Comparison of ENCODE assay signal across 8 cellular contexts in the genomic region with DNA sequence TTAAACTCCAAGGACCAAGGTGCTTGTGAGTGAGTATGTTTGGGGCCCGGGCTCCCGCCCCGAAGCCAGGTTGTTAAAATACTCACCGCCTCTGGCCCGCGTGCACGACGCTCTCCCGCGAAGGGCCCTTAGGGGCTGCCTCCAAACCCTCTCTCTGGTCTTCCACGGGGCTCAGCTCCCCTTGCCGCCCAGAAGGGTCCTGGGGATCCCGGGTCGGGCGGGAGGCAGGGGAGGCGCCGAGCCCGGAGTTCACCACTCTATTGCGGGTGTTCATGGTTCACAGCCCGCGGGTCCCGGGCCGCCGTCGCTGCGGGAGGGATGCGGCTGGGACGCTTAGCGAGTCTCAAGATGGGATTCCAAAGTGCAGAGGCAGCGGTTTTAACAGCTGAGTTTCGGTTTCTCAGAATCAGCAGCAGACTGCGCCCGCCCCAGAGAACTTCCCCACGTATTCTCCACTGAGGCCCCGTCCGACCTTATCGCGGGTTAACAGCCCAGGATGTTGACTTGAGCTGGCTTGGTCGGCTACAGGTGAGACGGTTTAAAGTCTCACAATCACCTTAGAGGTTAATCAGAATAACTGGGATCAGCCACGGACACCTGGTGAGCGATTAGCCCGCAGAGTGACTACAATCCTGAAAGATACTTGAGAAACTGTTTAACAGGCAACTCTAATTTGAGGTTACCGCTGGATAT. TPM values are rescaled to one million over a fixed set of nuclear protein-coding genes. Genes with fewer than 3 reads are reported as not detected.
DNase-seq lines count a peak whose midpoint lies in the region; ATAC-seq and TF ChIP-seq lines count a peak whose summit lies in the region.

A gene with protein sequence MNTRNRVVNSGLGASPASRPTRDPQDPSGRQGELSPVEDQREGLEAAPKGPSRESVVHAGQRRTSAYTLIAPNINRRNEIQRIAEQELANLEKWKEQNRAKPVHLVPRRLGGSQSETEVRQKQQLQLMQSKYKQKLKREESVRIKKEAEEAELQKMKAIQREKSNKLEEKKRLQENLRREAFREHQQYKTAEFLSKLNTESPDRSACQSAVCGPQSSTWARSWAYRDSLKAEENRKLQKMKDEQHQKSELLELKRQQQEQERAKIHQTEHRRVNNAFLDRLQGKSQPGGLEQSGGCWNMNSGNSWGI (minus strand): TSS at position 350 of the 693 bp plus-strand sequence. CDS start 76 bp downstream, at position 274.

- no peaks in the 10 kb centered on the region for H3K36me3 ChIP-seq in BLaER1
- no peaks in the 10 kb centered on the region for H3K36me3 ChIP-seq in kidney epithelial cell (ENCODE audit: control insufficient read depth, insufficient read depth, low read length)

- peak within 1 kb of the TSS; percentile 65 for H3K4me3 ChIP-seq in BLaER1
- H3K4me3 ChIP-seq in cardiac fibroblast (replicated peaks in 1 of 2; ENCODE audit: low read depth in 2 of 2, low read length in 2 of 2) = peak within 1 kb of the TSS; percentile 52 to 56
- H3K4me3 ChIP-seq in kidney epithelial cell (ENCODE audit: low read depth, low read length) = peak within 1 kb of the TSS; percentile 57

- peaks cover 57% of the 10 kb centered on the region for H3K4me1 Mint-ChIP-seq in activated B cell treated with CpG ODN at 0.5 μM for 24 hours

- no peaks in the 10 kb centered on the region for H3K9me3 Mint-ChIP-seq in activated B cell treated with CpG ODN at 0.5 μM for 24 hours

- CTCF ChIA-PET in activated B cell treated with CpG ODN at 0.5 μM for 24 hours (lab: Charles Lee) = interaction anchor here (0.6 to 7.9 kb wide), 6 partner anchors 20 to 124 kb away, joined by 3 to 49 read pairs (median 4); no protein-coding TSS in a partner anchor

- ATAC-seq in GM19452 (IDR thresholded peaks at IDR 0.05; ENCODE audit: unreplicated experiment) (peak; percentile 76), HG03565 (IDR thresholded peaks at IDR 0.05; ENCODE audit: unreplicated experiment) (peak; percentile 51), activated B cell treated with CpG ODN at 0.5 μM for 24 hours (ENCODE audit: low read depth) (peak; percentile 85)

- H3K4me3 Mint-ChIP-seq in activated B cell treated with CpG ODN at 0.5 μM for 24 hours = peak within 1 kb of the TSS; percentile 92

- no peaks in the 10 kb centered on the region for H3K9me3 ChIP-seq in BLaER1

- peaks cover 5% of the 10 kb centered on the region for H3K36me3 Mint-ChIP-seq in activated B cell treated with CpG ODN at 0.5 μM for 24 hours (ENCODE audit: low read depth)

- POLR2A ChIA-PET in activated B cell treated with CpG ODN at 0.5 μM for 24 hours (lab: Charles Lee) = interaction anchor here (0.6 to 3.0 kb wide), 23 partner anchors 8 to 1150 kb away, joined by 3 to 50 read pairs (median 8); a partner anchor contains a TSS

- peak within 1 kb of the TSS; percentile 99 for H3K27ac Mint-ChIP-seq in activated B cell treated with CpG ODN at 0.5 μM for 24 hours

- peaks cover 26% of the 10 kb centered on the region for H3K4me1 ChIP-seq in BLaER1

- TF ChIP-seq CTCF in activated B cell treated with CpG ODN at 0.5 μM for 24 hours (IDR thresholded peaks at IDR 0.05) = no peak
- TF ChIP-seq CTCF in cardiac fibroblast (IDR thresholded peaks at IDR 0.05; ENCODE audit: low read depth, low read length) = no peak
- TF ChIP-seq CTCF in kidney epithelial cell (IDR thresholded peaks at IDR 0.05; ENCODE audit: insufficient read depth, low read length, poor library complexity, severe bottlenecking) = no peak

- H3K27me3 Mint-ChIP-seq in activated B cell treated with CpG ODN at 0.5 μM for 24 hours = no peaks in the 10 kb centered on the region

- DNase-seq in activated B cell treated with CpG ODN at 0.5 μM for 24 hours (peak; percentile 69), cardiac fibroblast (ENCODE audit: low read depth in 2 of 2) (peak; percentile 74 to 78), kidney epithelial cell (ENCODE audit: low read depth) (no peak), NCI-H1092 (lab: John Stamatoyannopoulos, UW) (no peak)
- peak; percentile 29 to 65 (median 48) for DNase-seq in stimulated activated CD4-positive, alpha-beta T cell treated with anti-CD3 and anti-CD28 coated beads, Interleukin-1b, Interleukin-23, amount 100 ng/mL, for 24 hours (ENCODE audit: low read depth in 4 of 4, low spot score in 1 of 4)

- intact Hi-C loops in activated B cell treated with CpG ODN at 0.5 μM for 24 hours (cut with micrococcal nuclease) = loop anchor here (1.0 to 5.0 kb wide), 8 partner anchors 8 to 1585 kb away; a partner anchor contains a TSS

- peak within 1 kb of the TSS; percentile 42; the same call in 1 of the 2 replicates for H3K27ac ChIP-seq in BLaER1

- no peaks in the 10 kb centered on the region for H4K20me1 ChIP-seq in BLaER1

- H3K9ac ChIP-seq in BLaER1 = peak within 1 kb of the TSS; percentile 42

- H3K4me2 ChIP-seq in BLaER1 = peak within 1 kb of the TSS; percentile 93

- H3K27me3 ChIP-seq in BLaER1 (no peaks in the 10 kb centered on the region), kidney epithelial cell (ENCODE audit: control insufficient read depth, insufficient read depth, low read length) (no peaks in the 10 kb centered on the region)

RNA-seq across cellular contexts. Expression of the gene that starts here (rescaled TPM):
- total RNA-seq in activated B cell treated with CpG ODN at 0.5 μM for 24 hours (30.6 and 32.8 TPM in 2 replicates), kidney epithelial cell (2.5 and 5.6 TPM in 2 replicates)

Comparison
In these comparisons a context has a peak if more than half of its experiments do, and no peak if none do; other contexts are left out.
1. DNase-seq: peak in activated B cell treated with CpG ODN at 0.5 μM for 24 hours (single experiment), cardiac fibroblast (2 of 2) and stimulated activated CD4-positive, alpha-beta T cell treated with anti-CD3 and anti-CD28 coated beads, Interleukin-1b, Interleukin-23, amount 100 ng/mL, for 24 hours (4 of 4); none in kidney epithelial cell (single experiment) and NCI-H1092 (single experiment).
2. Peak in every context shown above with its lines, with median percentiles within 50 percentile points of each other: H3K4me3 ChIP-seq and ATAC-seq.